In genomic region chr6:3041606-3042005, GRCh38 we compare ENCODE assay signal across 18 cellular contexts.
"Had no signal": no experiment of that assay in that cellular context is flagged by ENCODE, and none has a peak within 500 bp of the region (broad histone marks: within the 10 kb centered on the region; RNA-seq: fewer than 3 reads in every experiment).

No MANE protein-coding gene starts in this region.

- FAIRE-seq: astrocyte, bronchial epithelial cell had no signal

- H3K27me3 Mint-ChIP-seq: activated naive CD8-positive, alpha-beta T cell treated with anti-CD3 and anti-CD28 coated beads, Interleukin-2, amount 50 U/mL, for 24 hours; activated T-helper 17 cell treated with anti-CD3 and anti-CD28 coated beads, Interleukin-2, amount 50 U/mL, for 72 hours; stimulated activated naive CD8-positive, alpha-beta T cell treated with anti-CD3 and anti-CD28 coated beads, Interleukin-15, Interleukin-2, amounts not matched to agents 100 ng/mL and 50 ng/mL, for 24 hours had no signal

- H3K4me1 ChIP-seq: upper lobe of left lung had no signal

- H3K27ac Mint-ChIP-seq: activated naive CD8-positive, alpha-beta T cell treated with anti-CD3 and anti-CD28 coated beads, Interleukin-2, amount 50 U/mL, for 24 hours; activated T-helper 17 cell treated with anti-CD3 and anti-CD28 coated beads, Interleukin-2, amount 50 U/mL, for 72 hours; immature natural killer cell; stimulated activated naive CD8-positive, alpha-beta T cell treated with anti-CD3 and anti-CD28 coated beads, Interleukin-15, Interleukin-2, amounts not matched to agents 100 ng/mL and 50 ng/mL, for 24 hours had no signal

- ATAC-seq: activated naive CD8-positive, alpha-beta T cell treated with anti-CD3 and anti-CD28 coated beads, Interleukin-2, amount 50 U/mL, for 24 hours; activated T-helper 17 cell treated with anti-CD3 and anti-CD28 coated beads, Interleukin-2, amount 50 U/mL, for 72 hours; lower lobe of right lung had no signal

- H3K4me3 ChIP-seq: lower lobe of right lung, skin epidermis, upper lobe of left lung had no signal

- H3K27me3 ChIP-seq: neutrophil, upper lobe of left lung had no signal

- H3K27ac ChIP-seq: lower lobe of right lung, neutrophil, skin epidermis, upper lobe of left lung had no signal

- H3K9me3 ChIP-seq: lower lobe of right lung, neutrophil, upper lobe of left lung had no signal

- H3K36me3 Mint-ChIP-seq: immature natural killer cell, naive B cell had no signal

- H3K9me3 Mint-ChIP-seq: activated naive CD8-positive, alpha-beta T cell treated with anti-CD3 and anti-CD28 coated beads, Interleukin-2, amount 50 U/mL, for 24 hours; activated T-helper 17 cell treated with anti-CD3 and anti-CD28 coated beads, Interleukin-2, amount 50 U/mL, for 72 hours; immature natural killer cell; naive B cell; stimulated activated naive CD8-positive, alpha-beta T cell treated with anti-CD3 and anti-CD28 coated beads, Interleukin-15, Interleukin-2, amounts not matched to agents 100 ng/mL and 50 ng/mL, for 24 hours had no signal

- H3K4me3 Mint-ChIP-seq: activated naive CD8-positive, alpha-beta T cell treated with anti-CD3 and anti-CD28 coated beads, Interleukin-2, amount 50 U/mL, for 24 hours; activated T-helper 17 cell treated with anti-CD3 and anti-CD28 coated beads, Interleukin-2, amount 50 U/mL, for 72 hours; immature natural killer cell; naive B cell; stimulated activated naive CD8-positive, alpha-beta T cell treated with anti-CD3 and anti-CD28 coated beads, Interleukin-15, Interleukin-2, amounts not matched to agents 100 ng/mL and 50 ng/mL, for 24 hours had no signal

- H3K4me1 Mint-ChIP-seq: activated T-helper 17 cell treated with anti-CD3 and anti-CD28 coated beads, Interleukin-2, amount 50 U/mL, for 72 hours; immature natural killer cell; naive B cell had no signal

- DNase-seq: activated CD4-positive, alpha-beta T cell treated with anti-CD3 and anti-CD28 coated beads, Interleukin-2, amount 50 U/mL, for 1 hour; activated naive CD4-positive, alpha-beta T cell treated with Interleukin-2 at 50 U/mL for 16 hours; activated naive CD8-positive, alpha-beta T cell treated with anti-CD3 and anti-CD28 coated beads, Interleukin-2, amount 50 U/mL, for 24 hours; activated T-cell treated with anti-CD3 and anti-CD28 coated beads for 4 hours; foreskin melanocyte; head of caudate nucleus; immature natural killer cell; lower lobe of right lung; naive B cell; stimulated activated CD4-positive, alpha-beta T cell treated with anti-CD3 and anti-CD28 coated beads, Interleukin-4, amount 100 ng/mL, for 4 hours; stimulated activated CD8-positive, alpha-beta memory T cell treated with anti-CD3 and anti-CD28 coated beads, Interleukin-4, amount 100 ng/mL, for 48 hours; upper lobe of left lung had no signal

- H3K36me3 ChIP-seq: lower lobe of right lung, neutrophil, upper lobe of left lung had no signal
